ENCODE assay signal across 8 cellular contexts in the genomic region with DNA sequence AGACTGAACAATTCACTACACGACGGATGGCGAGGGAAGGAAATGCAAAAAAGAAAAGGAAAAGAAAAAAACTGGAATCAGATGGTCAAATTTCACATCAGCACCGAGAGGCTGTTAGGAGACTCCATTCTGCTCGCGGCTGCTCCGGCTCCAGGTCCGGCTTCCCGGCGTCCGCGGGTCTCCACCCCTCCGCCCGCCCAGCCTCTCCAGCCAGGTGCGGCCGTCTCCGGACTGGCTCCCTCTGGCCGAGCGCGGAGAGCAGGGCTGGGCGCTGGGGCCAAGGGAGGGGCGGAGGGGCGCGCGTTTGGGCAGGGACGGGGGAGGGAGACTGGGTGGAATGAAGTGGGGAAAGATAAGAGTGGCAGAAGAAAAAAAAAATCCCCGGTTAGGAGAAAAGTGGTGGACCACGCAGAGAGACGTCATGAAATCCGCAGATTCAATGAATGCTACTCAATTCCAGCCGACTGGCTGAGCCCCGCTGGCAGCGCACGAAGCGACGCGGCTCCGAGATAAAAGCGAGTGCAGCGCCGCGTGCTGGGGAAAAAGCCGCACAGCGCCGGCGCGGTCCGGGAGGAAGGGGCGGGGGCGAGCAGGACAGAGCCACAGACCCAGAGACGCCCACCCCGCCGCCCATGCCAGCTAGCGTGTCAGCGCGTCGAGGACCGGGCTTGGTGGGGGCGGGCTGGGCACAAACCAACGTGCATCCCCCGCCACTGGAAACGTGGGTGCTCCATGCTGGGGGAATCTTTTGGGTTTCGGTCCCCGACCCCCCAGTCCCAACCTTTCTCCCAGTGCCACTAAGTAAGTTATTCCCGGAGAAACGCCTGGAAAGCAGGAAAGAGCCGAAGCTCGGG. TPM values are rescaled to one million over a fixed set of nuclear protein-coding genes. Genes with fewer than 3 reads are reported as not detected.
DNase-seq lines count a peak whose midpoint lies in the region; ATAC-seq, FAIRE-seq and TF ChIP-seq lines count a peak whose summit lies in the region.

A gene with protein sequence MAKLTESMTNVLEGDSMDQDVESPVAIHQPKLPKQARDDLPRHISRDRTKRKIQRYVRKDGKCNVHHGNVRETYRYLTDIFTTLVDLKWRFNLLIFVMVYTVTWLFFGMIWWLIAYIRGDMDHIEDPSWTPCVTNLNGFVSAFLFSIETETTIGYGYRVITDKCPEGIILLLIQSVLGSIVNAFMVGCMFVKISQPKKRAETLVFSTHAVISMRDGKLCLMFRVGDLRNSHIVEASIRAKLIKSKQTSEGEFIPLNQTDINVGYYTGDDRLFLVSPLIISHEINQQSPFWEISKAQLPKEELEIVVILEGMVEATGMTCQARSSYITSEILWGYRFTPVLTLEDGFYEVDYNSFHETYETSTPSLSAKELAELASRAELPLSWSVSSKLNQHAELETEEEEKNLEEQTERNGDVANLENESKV (minus strand): TSS at position 517 of the 854 bp plus-strand sequence. CDS start 75,775 bp downstream, outside the sequence.

- WGBS in GM12878 (ENCODE audit: insufficient coverage, insufficient replicate concordance, low lambda C conversion rate, missing lambda C conversion rate) = 17% methylated on average over 54 of the region's 68 CpGs
- 4% methylated on average over 60 of the region's 68 CpGs for WGBS in suprapubic skin
- WGBS in lower leg skin, 2 donors = 2 to 3% methylated on average over 67 to 68 of the region's 68 CpGs

- H3K36me3 ChIP-seq in GM12878 (ENCODE audit: control insufficient read depth in 2 of 2, insufficient read depth in 2 of 2, low read length in 1 of 2) = no peaks in the 10 kb centered on the region
- H3K36me3 ChIP-seq in suprapubic skin = no peaks in the 10 kb centered on the region

- H3K4me1 ChIP-seq in GM12878 (ENCODE audit: control insufficient read depth, insufficient read depth, low read length) (no peaks in the 10 kb centered on the region), suprapubic skin (peaks cover 14% of the 10 kb centered on the region)

- in situ Hi-C loops in GM12878 (cut with MboI) = no loop called here

- SMC1A ChIA-PET in GM12878 (lab: Charles Lee; ENCODE audit: uncharacterized antibody, unreplicated experiment) = no interaction called here

- no peak within 1 kb of the TSS for H3K27ac ChIP-seq in GM12878 (ENCODE audit: control insufficient read depth, insufficient read depth)
- no peak within 1 kb of the TSS for H3K27ac ChIP-seq in suprapubic skin

- TF ChIP-seq CTCF in GM10266 (IDR thresholded peaks at IDR 0.05; ENCODE audit: control insufficient read depth, insufficient read depth, low read depth, missing control alignments) = peak; percentile 19
- TF ChIP-seq CTCF in GM12878 (IDR thresholded peaks at IDR 0.05 in 2 of 3, conservative IDR thresholded peaks at IDR 0.05 in 1 of 3; ENCODE audit: control insufficient read depth in 2 of 3, extremely low read depth in 1 of 3, insufficient read depth in 1 of 3, low read depth in 3 of 3, low read length in 3 of 3) = no peak; a peak in 1 of 6 replicates
- peak in 1 of 2 donors; percentile 34 for TF ChIP-seq CTCF in suprapubic skin (IDR thresholded peaks at IDR 0.05)
- TF ChIP-seq CTCF in lower leg skin (IDR thresholded peaks at IDR 0.05) = no peak
- TF ChIP-seq CTCF in omental fat pad (IDR thresholded peaks at IDR 0.05) = no peak

- no peak for DNase-seq in GM10266 (ENCODE audit: extremely low spot score)
- peak; percentile 75 to 85 for DNase-seq in NCI-H1930 (lab: John Stamatoyannopoulos, UW)
- no peak for DNase-seq in GM12878 (ENCODE audit: low read depth, low spot score)
- peak; percentile 83 for DNase-seq in iPS-NIHi11 (ENCODE audit: low spot score)
- no peak for DNase-seq in suprapubic skin (ENCODE audit: low spot score in 2 of 2)
- no peak for DNase-seq in lower leg skin (ENCODE audit: low spot score in 2 of 2)
- no peak for DNase-seq in omental fat pad (ENCODE audit: low spot score)

- POLR2A ChIA-PET in GM12878 (lab: Charles Lee) = no interaction called here

- H3K4me2 ChIP-seq in GM12878 (ENCODE audit: control insufficient read depth, insufficient read depth) = no peak within 1 kb of the TSS

- no peaks in the 10 kb centered on the region for H3K79me2 ChIP-seq in GM12878 (ENCODE audit: control insufficient read depth, insufficient read depth, low read length)

- H3K9me3 ChIP-seq in GM12878 (replicated peaks; ENCODE audit: control insufficient read depth, insufficient read depth, low read length) (no peaks in the 10 kb centered on the region), suprapubic skin (no peaks in the 10 kb centered on the region)

- H3K9ac ChIP-seq in GM12878 (ENCODE audit: control insufficient read depth, insufficient read depth, low read length) = no peak within 1 kb of the TSS

- TF ChIP-seq EP300 in GM12878 (IDR thresholded peaks at IDR 0.05; ENCODE audit: borderline replicate concordance in 1 of 2, control insufficient read depth in 1 of 2, low read depth in 2 of 2, low read length in 2 of 2) (no peak), suprapubic skin (IDR thresholded peaks at IDR 0.05) (no peak)

- H3K27me3 ChIP-seq in GM12878 (replicated peaks in 1 of 2; ENCODE audit: control insufficient read depth in 2 of 2, insufficient read depth in 2 of 2, low read length in 1 of 2) (no peaks in the 10 kb centered on the region; a peak in 1 of 4 replicates), suprapubic skin (peaks cover 80% of the 10 kb centered on the region)

- TF ChIP-seq POLR2A in GM12878 (IDR thresholded peaks at IDR 0.05; ENCODE audit: low read depth, low read length) = no peak
- no peak for TF ChIP-seq POLR2A in suprapubic skin (IDR thresholded peaks at IDR 0.05)
- no peak for TF ChIP-seq POLR2A in lower leg skin (IDR thresholded peaks at IDR 0.05)

- no peak within 1 kb of the TSS for H2AFZ ChIP-seq in GM12878 (ENCODE audit: control insufficient read depth, low read depth, low read length)

- no peak within 1 kb of the TSS for H3K4me3 ChIP-seq in GM12878
- peak within 1 kb of the TSS; percentile 21 for H3K4me3 ChIP-seq in suprapubic skin
- no peak within 1 kb of the TSS for H3K4me3 ChIP-seq in lower leg skin (ENCODE audit: low read depth, poor library complexity, severe bottlenecking)

- H4K20me1 ChIP-seq in GM12878 (ENCODE audit: control insufficient read depth, insufficient read depth) = no peaks in the 10 kb centered on the region

- FAIRE-seq in GM12878 (lab: Jason Lieb, UNC) = no peak

- BruUV-seq in GM12878 (replicated peaks; lab: Mats Ljungman, UMichigan) = no TSS peak

- RAD21 ChIA-PET in GM12878 (lab: Charles Lee; ENCODE audit: unreplicated experiment) = no interaction called here

- CTCF ChIA-PET in GM12878 (lab: Yijun Ruan, JAX) = no interaction called here

- TF ChIP-seq RAD21 in GM12878 (IDR thresholded peaks at IDR 0.05; ENCODE audit: insufficient read depth, low read depth, low read length) = no peak

- intact Hi-C loops in GM12878 (cut with micrococcal nuclease; ENCODE audit: unreplicated experiment) = no loop called here
- intact Hi-C loops in lower leg skin (cut with DNase I; ENCODE audit: low total_unique reads) = no loop called here

- ATAC-seq in GM12878 = no peak
- no peak for ATAC-seq in omental fat pad (ENCODE audit: low FRiP score)
- ATAC-seq in GM19328 (IDR thresholded peaks at IDR 0.05; ENCODE audit: unreplicated experiment) = no peak

TF ChIP-seq in GM12878, 131 proteins besides CTCF, POLR2A, EP300 and RAD21:
- no peak for TF ChIP-seq HDAC6 (IDR thresholded peaks at IDR 0.05; ENCODE audit: unreplicated experiment)
- TF ChIP-seq SMC3 (IDR thresholded peaks at IDR 0.05; ENCODE audit: borderline replicate concordance, low read length) = 0 out of 2 replicates have a peak, but pooled peaks have one; percentile 7

RNA-seq across cellular contexts. Expression of the gene that starts here (rescaled TPM):
- total RNA-seq in GM12878 (2013; cell fraction: nucleolus; rRNA removed) = not detected in 2 replicates
- total RNA-seq in GM12878 (2014; rRNA removed) = not detected in 2 replicates
- not detected in 2 replicates for total RNA-seq in GM12878 (2014; rRNA removed; fragmentation: Illumina TruSeq; extraction: Trizol)
- total RNA-seq in GM12878 (2021) = not detected in 2 replicates
- polyA plus RNA-seq in GM12878 (2011; ENCODE audit: low read depth) = not detected
- under 0.01 and 0.03 TPM in 2 replicates for polyA plus RNA-seq in GM12878 (2011; rRNA removed)
- polyA plus RNA-seq in GM12878 (2011; cell fraction: cytosol; rRNA removed) = not detected in 2 replicates
- under 0.01 and 0.01 TPM in 2 replicates for polyA plus RNA-seq in GM12878 (2011; cell fraction: nucleus; rRNA removed)
- 0.01 TPM in 1 of 2 replicates, not detected in the other for polyA plus RNA-seq in GM12878 (2012)
- not detected in 2 replicates for polyA plus RNA-seq in GM12878 (2014; fragmentation: Illumina TruSeq; extraction: Trizol)
- not detected for polyA plus RNA-seq in GM12878 (2014; fragmentation: Nextera tagmentation; extraction: Ambion mirVana)
- polyA plus RNA-seq in GM12878 (2014; rRNA removed) = not detected in 2 replicates
- polyA plus RNA-seq in GM12878 (2016; fragmentation: Nextera tagmentation; extraction: Ambion mirVana) = under 1 TPM; 0.04 to 0.07 TPM
- polyA minus RNA-seq in GM12878 (2011; rRNA and poly(A)+ RNA removed) = under 0.01 TPM in 1 of 2 replicates, not detected in the other
- not detected in 2 replicates for polyA minus RNA-seq in GM12878 (2011; cell fraction: cytosol; rRNA and poly(A)+ RNA removed)
- under 0.01 TPM in 1 of 2 replicates, not detected in the other for polyA minus RNA-seq in GM12878 (2011; cell fraction: nucleus; rRNA and poly(A)+ RNA removed)
- total RNA-seq in suprapubic skin = not detected
- under 1 TPM in 1 of 4 donors, not detected in 3; 0.04 TPM for total RNA-seq in lower leg skin
- total RNA-seq in omental fat pad = not detected

Comparison
In these comparisons a context has a peak if more than half of its experiments do, and no peak if none do; other contexts are left out.
1. DNase-seq: peak in NCI-H1930 (2 of 2) and iPS-NIHi11 (single experiment); none in GM10266 (single experiment), GM12878 (single experiment), suprapubic skin (0 of 2), lower leg skin (0 of 2) and omental fat pad (single experiment).